In the genomic region with DNA sequence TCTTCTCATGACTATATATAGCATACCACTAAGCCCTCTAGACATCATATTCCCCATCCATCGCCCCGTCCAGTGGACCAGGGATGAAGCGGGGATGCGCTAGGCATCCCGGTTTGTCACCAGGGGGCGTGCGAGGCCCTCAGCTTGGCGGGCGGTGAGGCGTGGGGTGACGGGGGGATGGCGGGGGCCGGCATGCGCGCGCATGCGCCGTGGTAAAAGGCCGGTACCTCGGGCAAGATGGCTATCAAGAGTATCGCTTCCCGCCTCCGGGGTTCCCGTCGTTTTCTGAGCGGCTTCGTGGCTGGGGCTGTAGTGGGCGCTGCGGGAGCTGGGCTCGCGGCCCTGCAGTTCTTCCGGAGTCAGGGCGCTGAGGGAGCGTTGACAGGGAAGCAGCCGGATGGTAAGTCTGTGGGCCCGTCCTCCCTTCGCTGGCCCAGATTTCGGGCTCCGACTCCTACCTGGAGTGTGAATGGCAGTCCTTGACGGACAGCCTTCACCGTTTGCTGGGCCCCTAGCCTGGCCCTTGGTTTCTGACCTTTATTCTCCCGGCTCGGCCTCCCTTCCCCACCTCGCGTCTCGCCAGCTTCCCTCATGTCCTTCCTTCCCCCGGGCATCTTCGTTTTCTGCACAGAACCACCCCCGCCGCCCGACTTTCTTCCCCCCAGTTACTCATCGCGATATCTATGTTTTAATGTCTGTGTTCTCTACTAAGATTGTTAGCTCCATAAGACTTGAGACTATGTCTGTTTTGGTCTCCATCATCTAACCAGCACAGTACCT, we compare ENCODE assay signal across 1 cellular context.
A peak's percentile ranks its signal among the peaks of the same experiment; 100 is the strongest.
TF ChIP-seq lines count a peak whose summit lies in the region.

EXOG (plus strand) TSS at position 210 of the 780 bp plus-strand sequence; CDS start at position 238, 28 bp downstream.

TF ChIP-seq in K562, 482 proteins besides CTCF, POLR2A, EP300 and RAD21 (continued from another document):
- TF ChIP-seq, protein P1, sequence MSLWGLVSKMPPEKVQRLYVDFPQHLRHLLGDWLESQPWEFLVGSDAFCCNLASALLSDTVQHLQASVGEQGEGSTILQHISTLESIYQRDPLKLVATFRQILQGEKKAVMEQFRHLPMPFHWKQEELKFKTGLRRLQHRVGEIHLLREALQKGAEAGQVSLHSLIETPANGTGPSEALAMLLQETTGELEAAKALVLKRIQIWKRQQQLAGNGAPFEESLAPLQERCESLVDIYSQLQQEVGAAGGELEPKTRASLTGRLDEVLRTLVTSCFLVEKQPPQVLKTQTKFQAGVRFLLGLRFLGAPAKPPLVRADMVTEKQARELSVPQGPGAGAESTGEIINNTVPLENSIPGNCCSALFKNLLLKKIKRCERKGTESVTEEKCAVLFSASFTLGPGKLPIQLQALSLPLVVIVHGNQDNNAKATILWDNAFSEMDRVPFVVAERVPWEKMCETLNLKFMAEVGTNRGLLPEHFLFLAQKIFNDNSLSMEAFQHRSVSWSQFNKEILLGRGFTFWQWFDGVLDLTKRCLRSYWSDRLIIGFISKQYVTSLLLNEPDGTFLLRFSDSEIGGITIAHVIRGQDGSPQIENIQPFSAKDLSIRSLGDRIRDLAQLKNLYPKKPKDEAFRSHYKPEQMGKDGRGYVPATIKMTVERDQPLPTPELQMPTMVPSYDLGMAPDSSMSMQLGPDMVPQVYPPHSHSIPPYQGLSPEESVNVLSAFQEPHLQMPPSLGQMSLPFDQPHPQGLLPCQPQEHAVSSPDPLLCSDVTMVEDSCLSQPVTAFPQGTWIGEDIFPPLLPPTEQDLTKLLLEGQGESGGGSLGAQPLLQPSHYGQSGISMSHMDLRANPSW (CRISPR knock-in tag; IDR thresholded peaks at IDR 0.05) = 0 out of 2 replicates have a peak, but pooled peaks have one; percentile 34
- TF ChIP-seq HDAC6 (IDR thresholded peaks at IDR 0.05; ENCODE audit: low read depth, low read length) (no peak), HOXB6 (CRISPR knock-in tag; IDR thresholded peaks at IDR 0.05; ENCODE audit: borderline replicate concordance) (no peak), ARID1B (IDR thresholded peaks at IDR 0.05) (peak; percentile 19; the same call in 1 of the 2 replicates), GTF2A2 (tag; IDR thresholded peaks at IDR 0.05) (no peak), NCOA6 (IDR thresholded peaks at IDR 0.05) (no peak), ZBED1 (IDR thresholded peaks at IDR 0.05) (0 out of 2 replicates have a peak, but pooled peaks have one; percentile 64), GTF2E2 (tag; IDR thresholded peaks at IDR 0.05) (no peak), ARHGAP35 (IDR thresholded peaks at IDR 0.05; ENCODE audit: partially characterized antibody) (no peak), SMARCC2 (IDR thresholded peaks at IDR 0.05; ENCODE audit: low read depth) (no peak), ZNF785 (CRISPR knock-in tag; IDR thresholded peaks at IDR 0.05) (no peak), CHD4 (IDR thresholded peaks at IDR 0.05; ENCODE audit: insufficient read depth, insufficient replicate concordance, low read depth, low read length, poor library complexity, severe bottlenecking) (no peak), EP400 (IDR thresholded peaks at IDR 0.05) (peak; percentile 78), KLF16 (IDR thresholded peaks at IDR 0.05) (peak; percentile 43; the same call in 1 of the 2 replicates), ETV6 (IDR thresholded peaks at IDR 0.05; ENCODE audit: borderline replicate concordance in 1 of 2, low read depth in 2 of 2, low read length in 1 of 2) (no peak), ETV6 (CRISPR knock-in tag; IDR thresholded peaks at IDR 0.05; ENCODE audit: borderline replicate concordance) (0 out of 2 replicates have a peak, but pooled peaks have one; percentile 32), HBP1 (CRISPR knock-in tag; IDR thresholded peaks at IDR 0.05) (peak; percentile 49; the same call in 1 of the 2 replicates), HIVEP1 (CRISPR knock-in tag; IDR thresholded peaks at IDR 0.05) (0 out of 2 replicates have a peak, but pooled peaks have one; percentile 5), ZNF639 (CRISPR knock-in tag; conservative IDR thresholded peaks at IDR 0.05 in 1 of 2, IDR thresholded peaks at IDR 0.05 in 1 of 2) (peak in 1 of 2 experiments; percentile 77; a peak in 1 of 4 replicates), ZNF561 (CRISPR knock-in tag; conservative IDR thresholded peaks at IDR 0.05) (no peak), NCOA1 (IDR thresholded peaks at IDR 0.05; ENCODE audit: low read depth) (no peak; the same call in 1 of the 2 replicates), ZEB2 (IDR thresholded peaks at IDR 0.05) (peak; percentile 35; the same call in 1 of the 2 replicates), ZBTB7A (IDR thresholded peaks at IDR 0.05; ENCODE audit: borderline replicate concordance, control insufficient read depth, low read depth, low read length) (0 out of 2 replicates have a peak, but pooled peaks have one; percentile 28), HDAC8 (tag; IDR thresholded peaks at IDR 0.05) (0 out of 2 replicates have a peak, but pooled peaks have one; percentile 57), PRPF4 (IDR thresholded peaks at IDR 0.05; ENCODE audit: insufficient read depth, low read depth, low read length, poor library complexity, severe bottlenecking) (no peak), SIX5 (IDR thresholded peaks at IDR 0.05; ENCODE audit: borderline replicate concordance in 1 of 2, insufficient read depth in 1 of 2, low read depth in 1 of 2, low read length in 2 of 2) (no peak)
- TF ChIP-seq, protein P2, sequence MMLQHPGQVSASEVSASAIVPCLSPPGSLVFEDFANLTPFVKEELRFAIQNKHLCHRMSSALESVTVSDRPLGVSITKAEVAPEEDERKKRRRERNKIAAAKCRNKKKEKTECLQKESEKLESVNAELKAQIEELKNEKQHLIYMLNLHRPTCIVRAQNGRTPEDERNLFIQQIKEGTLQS (IDR thresholded peaks at IDR 0.05) = no peak
- TF ChIP-seq, protein P2 (CRISPR knock-in tag; conservative IDR thresholded peaks at IDR 0.05) = 0 out of 2 replicates have a peak, but pooled peaks have one; percentile 53
